ENCODE assay signal across 20 cellular contexts in the genomic region with DNA sequence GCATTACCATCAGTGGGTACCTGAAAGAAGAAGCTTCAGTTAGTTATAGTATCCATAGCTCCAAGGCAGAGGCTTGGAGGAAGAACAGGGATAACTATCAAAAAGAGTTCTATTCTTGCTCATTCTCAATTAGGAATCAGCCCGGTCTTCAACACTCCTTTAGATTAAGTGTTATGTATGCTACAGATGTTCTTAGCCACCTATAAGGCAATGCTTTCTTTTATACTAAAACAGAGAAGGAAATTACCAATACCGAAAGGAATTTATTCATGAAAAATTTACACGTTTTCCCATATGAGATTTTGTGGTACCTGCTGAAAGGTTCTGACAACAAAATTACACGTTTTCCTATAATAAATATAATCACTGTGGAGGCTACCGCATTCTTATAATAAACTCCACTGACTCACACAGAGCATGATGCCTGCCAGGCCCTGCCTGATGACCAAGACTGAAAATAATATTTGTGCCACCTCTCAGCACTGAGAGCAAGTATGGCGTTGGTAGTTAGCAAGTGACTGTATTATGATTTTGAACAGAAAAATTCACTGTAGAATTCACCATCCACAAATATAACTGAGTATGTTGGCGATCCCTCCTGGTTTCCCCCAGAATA. TPM values are rescaled to one million over a fixed set of nuclear protein-coding genes. Genes with fewer than 3 reads are reported as not detected.
DNase-seq lines count a peak whose midpoint lies in the region; ATAC-seq and TF ChIP-seq lines count a peak whose summit lies in the region.
"Had no signal": no experiment of that assay in that cellular context is flagged by ENCODE, and none has a peak within 500 bp of the region (broad histone marks: within the 10 kb centered on the region; RNA-seq: fewer than 3 reads in every experiment).

No MANE protein-coding gene starts in this region.

- H3K27me3 Mint-ChIP-seq in chondrocyte (ENCODE audit: low read depth) (no peaks in the 10 kb centered on the region), nephron progenitor cell (ENCODE audit: low read depth, poor library complexity) (peaks cover 4% of the 10 kb centered on the region)

- no peaks in the 10 kb centered on the region for H3K9me3 Mint-ChIP-seq in chondrocyte (ENCODE audit: low read depth)
- no peaks in the 10 kb centered on the region for H3K9me3 Mint-ChIP-seq in nephron progenitor cell
- H3K9me3 Mint-ChIP-seq: endodermal cell had no signal

- TF ChIP-seq CTCF in chondrocyte (IDR thresholded peaks at IDR 0.05), result no peak
- no peak for TF ChIP-seq CTCF in nephron progenitor cell (IDR thresholded peaks at IDR 0.05)

- H3K36me3 Mint-ChIP-seq in chondrocyte (ENCODE audit: low read depth), result peaks cover 1% of the 10 kb centered on the region
- peaks cover 57% of the 10 kb centered on the region for H3K36me3 Mint-ChIP-seq in nephron progenitor cell (ENCODE audit: low read depth)

- ATAC-seq in HG02588 (IDR thresholded peaks at IDR 0.05; ENCODE audit: unreplicated experiment) (peak; percentile 54), GM18498 (IDR thresholded peaks at IDR 0.05; ENCODE audit: unreplicated experiment) (no peak)
- ATAC-seq: left colon, mucosa of descending colon, right lobe of liver had no signal

- H3K4me3 Mint-ChIP-seq in chondrocyte (ENCODE audit: unreplicated experiment) (no peak overlapping the region), nephron progenitor cell (no peak overlapping the region)
- H3K4me3 Mint-ChIP-seq: endodermal cell had no signal

- H3K27ac Mint-ChIP-seq in chondrocyte (ENCODE audit: unreplicated experiment), result peak overlapping the region; percentile 41
- peak overlapping the region; percentile 83 for H3K27ac Mint-ChIP-seq in nephron progenitor cell

- DNase-seq in AG20443 (ENCODE audit: low spot score) (peak; percentile 50), chondrocyte (ENCODE audit: low spot score) (no peak), nephron progenitor cell (no peak), kidney glomerular epithelial cell (lab: John Stamatoyannopoulos, UW) (no peak), NCI-H2227 treated with DMSO at 0.1 percent for 48 hours (lab: John Stamatoyannopoulos, UW) (no peak)
- DNase-seq in NK-92 treated with Interleukin-12 subunit alpha and Interleukin-12 subunit beta, amount 100 ng/mL, for 24 hours (lab: John Stamatoyannopoulos, UW), result no peak
- DNase-seq: activated CD4-positive, alpha-beta T cell treated with anti-CD3 and anti-CD28 coated beads for 4 hours; activated naive CD4-positive, alpha-beta T cell treated with anti-CD3 and anti-CD28 coated beads, Interleukin-2, amount 50 U/mL, for 16 hours; Caco-2; endodermal cell; left colon; mucosa of descending colon; NCI-H1105 treated with DMSO at 0.1 percent for 48 hours; NCI-H2171; NCI-H748 treated with DMSO at 0.1 percent for 48 hours; right lobe of liver; stimulated activated CD4-positive, alpha-beta T cell treated with anti-CD3 and anti-CD28 coated beads, Interleukin-2, amount 100 ng/mL, for 24 hours; testis had no signal

- H3K4me1 Mint-ChIP-seq in chondrocyte (ENCODE audit: low read depth) (peaks cover 34% of the 10 kb centered on the region), nephron progenitor cell (peaks cover 38% of the 10 kb centered on the region)

RNA-seq across cellular contexts. Expression of a gene that starts 58.3 kb away (rescaled TPM):
- 441 to 540 TPM (median 442 TPM) in 3 replicates for total RNA-seq in chondrocyte
